In the genomic region with DNA sequence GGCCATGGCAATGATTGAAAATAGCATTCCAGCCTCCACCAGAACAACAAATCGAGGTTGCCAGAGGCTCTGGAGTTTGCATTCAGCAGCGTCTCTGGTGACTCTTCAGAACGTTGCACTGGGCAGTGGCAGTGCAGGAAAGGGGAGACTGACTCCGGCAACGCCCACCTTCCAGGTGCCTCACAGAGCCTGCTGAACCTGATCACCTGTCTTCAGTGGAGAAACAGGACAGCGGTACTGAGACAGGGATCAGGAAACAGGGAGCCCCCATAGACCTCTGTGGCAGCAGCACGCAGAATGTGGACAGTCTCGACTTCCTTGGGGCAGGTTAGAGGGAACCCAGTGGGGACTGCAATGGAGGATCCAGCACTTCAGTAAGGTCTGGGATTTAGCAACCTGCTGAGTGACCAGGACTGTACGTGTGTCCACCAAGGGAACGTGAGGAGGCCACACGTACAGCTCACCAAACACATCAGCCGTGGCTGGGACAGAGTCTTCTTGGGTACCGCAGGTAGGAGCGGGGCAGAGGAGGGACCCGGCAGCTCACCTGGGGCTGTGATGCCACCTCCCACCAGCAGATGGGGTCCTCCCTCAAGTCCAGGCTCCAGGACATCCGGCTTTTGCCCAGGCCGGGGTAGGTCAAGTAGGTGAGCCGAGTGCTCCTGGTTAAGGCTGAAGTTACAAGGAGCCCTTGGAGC, we compare ENCODE assay signal across 8 cellular contexts.
A peak's percentile ranks its signal among the peaks of the same experiment; 100 is the strongest.
DNase-seq lines count a peak whose midpoint lies in the region; ATAC-seq and TF ChIP-seq lines count a peak whose summit lies in the region.

No MANE protein-coding gene starts in this region.

- H3K27me3 Mint-ChIP-seq in Caco-2 (ENCODE audit: insufficient read depth, unreplicated experiment) (no peaks in the 10 kb centered on the region), GM23338 (ENCODE audit: insufficient read depth, low read depth, poor library complexity) (peaks cover 7% of the 10 kb centered on the region)

- H3K9me3 Mint-ChIP-seq in Caco-2 (ENCODE audit: unreplicated experiment) (no peaks in the 10 kb centered on the region), GM23338 (no peaks in the 10 kb centered on the region; the same call in 2 of the 3 replicates)

- peak overlapping the region; percentile 97 for H2AFZ ChIP-seq in GM23338

- no peaks in the 10 kb centered on the region for H3K9me3 ChIP-seq in Caco-2

- H3K27ac Mint-ChIP-seq in Caco-2 (ENCODE audit: unreplicated experiment) (no peak overlapping the region), GM23338 (no peak overlapping the region)

- no peaks in the 10 kb centered on the region for H4K20me1 ChIP-seq in GM23338 (replicated peaks; ENCODE audit: insufficient read depth)

- H3K36me3 ChIP-seq in Caco-2 (ENCODE audit: control insufficient read depth, insufficient read depth, low read length) (no peaks in the 10 kb centered on the region), GM23338 (ENCODE audit: insufficient read depth) (no peaks in the 10 kb centered on the region)

- no peak overlapping the region for H3K4me3 ChIP-seq in Caco-2 (ENCODE audit: low read depth, low read length)
- no peak overlapping the region for H3K4me3 ChIP-seq in GM23338

- H3K79me2 ChIP-seq in GM23338 (replicated peaks; ENCODE audit: insufficient read depth): no peaks in the 10 kb centered on the region

- H3K4me3 Mint-ChIP-seq in Caco-2 (ENCODE audit: unreplicated experiment) (no peak overlapping the region), GM23338 (peak overlapping the region; percentile 55; the same call in 2 of the 3 replicates)

- H3K27me3 ChIP-seq in Caco-2 (replicated peaks; ENCODE audit: control insufficient read depth, insufficient read depth, low read length) (no peaks in the 10 kb centered on the region), GM23338 (ENCODE audit: insufficient read depth) (no peaks in the 10 kb centered on the region)

- peaks cover 7% of the 10 kb centered on the region for H3K36me3 Mint-ChIP-seq in Caco-2 (ENCODE audit: insufficient read depth, unreplicated experiment)
- H3K36me3 Mint-ChIP-seq in GM23338 (ENCODE audit: low read depth): no peaks in the 10 kb centered on the region; the same call in 2 of the 3 replicates

- H3K4me1 Mint-ChIP-seq in Caco-2 (ENCODE audit: low read depth, unreplicated experiment) (no peaks in the 10 kb centered on the region), GM23338 (peaks cover 2% of the 10 kb centered on the region; the same call in 1 of the 3 replicates)

- peak; percentile 99 for ATAC-seq in GM23338
- peak; percentile 76 for ATAC-seq in SK-N-SH treated with all-trans-retinoic acid at 6 μM for 48 hours
- ATAC-seq in sciatic nerve: peak; percentile 68
- no peak for ATAC-seq in GM21423 (IDR thresholded peaks at IDR 0.05; ENCODE audit: unreplicated experiment)

- peak; percentile 35 to 54 for TF ChIP-seq CTCF in Caco-2 (IDR thresholded peaks at IDR 0.05; ENCODE audit: insufficient read depth in 1 of 2, low read depth in 1 of 2, low read length in 1 of 2, severe bottlenecking in 1 of 2, unreplicated experiment in 1 of 2)
- TF ChIP-seq CTCF in GM23338 (conservative IDR thresholded peaks at IDR 0.05; ENCODE audit: low read depth in 2 of 2): peak; percentile 75 to 85

- CTCF ChIA-PET in Caco-2 (lab: Charles Lee): interaction anchor here (1.5 kb wide), 1 partner anchor 132 kb away, joined by 3 read pairs; no protein-coding TSS in a partner anchor

- H3F3A ChIP-seq in GM23338 (replicated peaks; ENCODE audit: low read depth): no peaks in the 10 kb centered on the region

- no peak overlapping the region for H3K4me2 ChIP-seq in GM23338

- in situ Hi-C loops in KBM-7 (cut with MboI; ENCODE audit: low pct_unique_long_range_greater_than_20kb, low sequenced_read_pairs): no loop called here

- BruUV-seq in Caco-2 (replicated peaks; lab: Mats Ljungman, UMichigan): no TSS peak

- intact Hi-C loops in Caco-2 (cut with micrococcal nuclease; ENCODE audit: unreplicated experiment) (loop anchor here (1.0 to 5.0 kb wide), 2 partner anchors 132 to 161 kb away; no protein-coding TSS in a partner anchor), sciatic nerve (cut with DNase I) (no loop called here)

- H3K4me1 ChIP-seq in Caco-2: peaks cover 4% of the 10 kb centered on the region; the same call in 1 of the 2 replicates
- no peaks in the 10 kb centered on the region for H3K4me1 ChIP-seq in GM23338 (ENCODE audit: insufficient read depth)

- no peaks in the 10 kb centered on the region for H3K9me2 ChIP-seq in GM23338 (ENCODE audit: insufficient read depth)

- H3K27ac ChIP-seq in GM23338 (ENCODE audit: low read depth): no peak overlapping the region

- DNase-seq in Caco-2 (peak; percentile 53 to 67), GM23338 (ENCODE audit: low spot score) (peak; percentile 87), germinal center (ENCODE audit: low spot score) (peak; percentile 64), sciatic nerve (ENCODE audit: low spot score) (no peak), KBM-7 (no peak), NOMO-1 (lab: John Stamatoyannopoulos, UW; ENCODE audit: unreplicated experiment in 2 of 2) (no peak)

- POLR2A ChIA-PET in Caco-2 (lab: Charles Lee): no interaction called here

TF ChIP-seq in GM23338, 12 proteins besides CTCF, POLR2A, EP300 and RAD21 (continues in another document):
- TF ChIP-seq EZH2phosphoT487 (IDR thresholded peaks at IDR 0.05; ENCODE audit: unreplicated experiment) (no peak), POLR2AphosphoS5 (IDR thresholded peaks at IDR 0.05; ENCODE audit: low read depth) (no peak), CREB1 (CRISPR knock-in tag; IDR thresholded peaks at IDR 0.05; ENCODE audit: low read depth) (no peak), JUNB (IDR thresholded peaks at IDR 0.05; ENCODE audit: unreplicated experiment) (no peak), EZH2 (IDR thresholded peaks at IDR 0.05; ENCODE audit: low read depth, unreplicated experiment) (no peak)
- TF ChIP-seq, protein P1, sequence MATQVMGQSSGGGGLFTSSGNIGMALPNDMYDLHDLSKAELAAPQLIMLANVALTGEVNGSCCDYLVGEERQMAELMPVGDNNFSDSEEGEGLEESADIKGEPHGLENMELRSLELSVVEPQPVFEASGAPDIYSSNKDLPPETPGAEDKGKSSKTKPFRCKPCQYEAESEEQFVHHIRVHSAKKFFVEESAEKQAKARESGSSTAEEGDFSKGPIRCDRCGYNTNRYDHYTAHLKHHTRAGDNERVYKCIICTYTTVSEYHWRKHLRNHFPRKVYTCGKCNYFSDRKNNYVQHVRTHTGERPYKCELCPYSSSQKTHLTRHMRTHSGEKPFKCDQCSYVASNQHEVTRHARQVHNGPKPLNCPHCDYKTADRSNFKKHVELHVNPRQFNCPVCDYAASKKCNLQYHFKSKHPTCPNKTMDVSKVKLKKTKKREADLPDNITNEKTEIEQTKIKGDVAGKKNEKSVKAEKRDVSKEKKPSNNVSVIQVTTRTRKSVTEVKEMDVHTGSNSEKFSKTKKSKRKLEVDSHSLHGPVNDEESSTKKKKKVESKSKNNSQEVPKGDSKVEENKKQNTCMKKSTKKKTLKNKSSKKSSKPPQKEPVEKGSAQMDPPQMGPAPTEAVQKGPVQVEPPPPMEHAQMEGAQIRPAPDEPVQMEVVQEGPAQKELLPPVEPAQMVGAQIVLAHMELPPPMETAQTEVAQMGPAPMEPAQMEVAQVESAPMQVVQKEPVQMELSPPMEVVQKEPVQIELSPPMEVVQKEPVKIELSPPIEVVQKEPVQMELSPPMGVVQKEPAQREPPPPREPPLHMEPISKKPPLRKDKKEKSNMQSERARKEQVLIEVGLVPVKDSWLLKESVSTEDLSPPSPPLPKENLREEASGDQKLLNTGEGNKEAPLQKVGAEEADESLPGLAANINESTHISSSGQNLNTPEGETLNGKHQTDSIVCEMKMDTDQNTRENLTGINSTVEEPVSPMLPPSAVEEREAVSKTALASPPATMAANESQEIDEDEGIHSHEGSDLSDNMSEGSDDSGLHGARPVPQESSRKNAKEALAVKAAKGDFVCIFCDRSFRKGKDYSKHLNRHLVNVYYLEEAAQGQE (IDR thresholded peaks at IDR 0.05; ENCODE audit: unreplicated experiment): no peak

TF ChIP-seq in SK-N-SH treated with all-trans-retinoic acid at 6 μM for 48 hours, 23 proteins besides CTCF, POLR2A, EP300 and RAD21 (continues in another document):
- TF ChIP-seq BACH2 (CRISPR knock-in tag; IDR thresholded peaks at IDR 0.05; ENCODE audit: borderline replicate concordance): no peak
- no peak for TF ChIP-seq OSR1 (CRISPR knock-in tag; IDR thresholded peaks at IDR 0.05)
- TF ChIP-seq, protein P2, sequence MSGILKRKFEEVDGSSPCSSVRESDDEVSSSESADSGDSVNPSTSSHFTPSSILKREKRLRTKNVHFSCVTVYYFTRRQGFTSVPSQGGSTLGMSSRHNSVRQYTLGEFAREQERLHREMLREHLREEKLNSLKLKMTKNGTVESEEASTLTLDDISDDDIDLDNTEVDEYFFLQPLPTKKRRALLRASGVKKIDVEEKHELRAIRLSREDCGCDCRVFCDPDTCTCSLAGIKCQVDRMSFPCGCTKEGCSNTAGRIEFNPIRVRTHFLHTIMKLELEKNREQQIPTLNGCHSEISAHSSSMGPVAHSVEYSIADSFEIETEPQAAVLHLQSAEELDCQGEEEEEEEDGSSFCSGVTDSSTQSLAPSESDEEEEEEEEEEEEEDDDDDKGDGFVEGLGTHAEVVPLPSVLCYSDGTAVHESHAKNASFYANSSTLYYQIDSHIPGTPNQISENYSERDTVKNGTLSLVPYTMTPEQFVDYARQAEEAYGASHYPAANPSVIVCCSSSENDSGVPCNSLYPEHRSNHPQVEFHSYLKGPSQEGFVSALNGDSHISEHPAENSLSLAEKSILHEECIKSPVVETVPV (CRISPR knock-in tag; IDR thresholded peaks at IDR 0.05): no peak
- no peak for TF ChIP-seq ZFP3 (CRISPR knock-in tag; IDR thresholded peaks at IDR 0.05)
- no peak for TF ChIP-seq ZNF70 (CRISPR knock-in tag; IDR thresholded peaks at IDR 0.05)

Comparison
In these comparisons a context has a peak if more than half of its experiments do, and no peak if none do; other contexts are left out.
1. DNase-seq: peak in Caco-2 (2 of 2), GM23338 (single experiment) and germinal center (single experiment); none in sciatic nerve (single experiment), KBM-7 (single experiment) and NOMO-1 (0 of 2).